8 cellular contexts compared by ENCODE assay signal in the genomic region with DNA sequence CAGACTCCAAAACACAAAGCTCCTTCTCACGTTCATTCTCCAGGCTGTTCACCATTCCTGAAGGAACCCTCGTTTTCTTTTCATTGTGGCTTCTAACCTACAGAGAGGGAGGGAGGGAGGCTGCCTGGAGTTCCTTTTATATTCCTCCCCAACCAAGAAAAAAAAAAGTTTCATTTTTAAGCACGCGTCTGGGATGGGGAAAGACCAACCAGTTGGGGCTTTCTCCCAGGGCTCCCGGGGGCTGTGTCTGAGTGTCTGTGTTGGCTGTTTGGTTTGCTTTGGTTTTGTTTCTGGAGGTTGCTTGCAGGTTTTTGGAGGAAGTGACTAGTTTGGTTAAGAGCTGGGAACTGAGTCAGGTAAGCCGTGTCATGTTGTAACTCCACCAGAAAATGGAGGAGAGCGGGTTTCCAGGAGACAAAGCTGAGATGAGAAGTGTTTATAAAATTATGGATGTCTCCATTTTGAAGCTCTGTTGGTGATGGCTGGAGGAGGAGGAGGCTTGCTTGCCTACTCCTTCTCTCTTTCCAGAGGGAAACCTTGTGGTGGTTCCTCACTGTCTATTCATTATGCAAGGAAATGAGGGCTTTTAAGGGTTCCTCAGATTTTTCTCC. TPM values are rescaled to one million over a fixed set of nuclear protein-coding genes. Genes with fewer than 3 reads are reported as not detected.
DNase-seq lines count a peak whose midpoint lies in the region; ATAC-seq and TF ChIP-seq lines count a peak whose summit lies in the region.

No MANE protein-coding gene starts in this region.

- peak overlapping the region; percentile 82 for H3K4me3 Mint-ChIP-seq in activated naive CD8-positive, alpha-beta T cell treated with anti-CD3 and anti-CD28 coated beads, Interleukin-2, amount 10 ng/mL, durations not matched to agents 7 days and 5 days
- H3K4me3 Mint-ChIP-seq in effector memory CD8-positive, alpha-beta T cell, result peak overlapping the region in 1 of 2 donors; percentile 77

- peaks cover 23% of the 10 kb centered on the region for H3K4me1 Mint-ChIP-seq in activated naive CD8-positive, alpha-beta T cell treated with anti-CD3 and anti-CD28 coated beads, Interleukin-2, amount 10 ng/mL, durations not matched to agents 7 days and 5 days
- peaks cover 5 to 7% of the 10 kb centered on the region in 2 donors for H3K4me1 Mint-ChIP-seq in effector memory CD8-positive, alpha-beta T cell (ENCODE audit: low read depth in 2 of 2)

- POLR2A ChIA-PET in activated naive CD8-positive, alpha-beta T cell treated with anti-CD3 and anti-CD28 coated beads, Interleukin-2, amount 10 ng/mL, durations not matched to agents 7 days and 5 days (lab: Charles Lee), result no interaction called here

- H2AFZ ChIP-seq in hepatocyte (peak overlapping the region; percentile 62), smooth muscle cell (ENCODE audit: low read depth) (peak overlapping the region; percentile 87)

- DNase-seq in Right ventricle myocardium superior (peak; percentile 40), Right ventricle myocardium inferior (ENCODE audit: missing footprints) (no peak), hepatocyte (ENCODE audit: low spot score) (peak; percentile 44), smooth muscle cell (lab: John Stamatoyannopoulos, UW; ENCODE audit: unreplicated experiment) (no peak), CD1c-positive myeloid dendritic cell (ENCODE audit: extremely low spot score) (no peak)
- DNase-seq in activated naive CD8-positive, alpha-beta T cell treated with anti-CD3 and anti-CD28 coated beads, Interleukin-2, amount 10 ng/mL, durations not matched to agents 7 days and 5 days, result no peak
- DNase-seq in effector memory CD8-positive, alpha-beta T cell, result no peak

- peaks cover 3% of the 10 kb centered on the region for H3K36me3 Mint-ChIP-seq in activated naive CD8-positive, alpha-beta T cell treated with anti-CD3 and anti-CD28 coated beads, Interleukin-2, amount 10 ng/mL, durations not matched to agents 7 days and 5 days
- peaks cover 21% of the 10 kb centered on the region for H3K36me3 Mint-ChIP-seq in effector memory CD8-positive, alpha-beta T cell (ENCODE audit: insufficient read depth)

- H3K9me2 ChIP-seq in hepatocyte (replicated peaks; ENCODE audit: insufficient read depth), result no peaks in the 10 kb centered on the region

- H3K9ac ChIP-seq in smooth muscle cell (ENCODE audit: low read depth), result peak overlapping the region; percentile 56

- no peaks in the 10 kb centered on the region for H3F3A ChIP-seq in smooth muscle cell (ENCODE audit: low read depth)

- H3K79me2 ChIP-seq in hepatocyte (peaks cover 67% of the 10 kb centered on the region), smooth muscle cell (ENCODE audit: low read depth) (peaks cover 75% of the 10 kb centered on the region)

- H3K4me2 ChIP-seq in hepatocyte (peak overlapping the region; percentile 90), smooth muscle cell (peak overlapping the region; percentile 93)

- H3K27ac ChIP-seq in hepatocyte (peak overlapping the region; percentile 96), smooth muscle cell (ENCODE audit: low read depth) (peak overlapping the region; percentile 68)

- H3K27me3 ChIP-seq in hepatocyte (no peaks in the 10 kb centered on the region), smooth muscle cell (ENCODE audit: low read depth) (no peaks in the 10 kb centered on the region)

- 10% methylated on average over 7 of the region's 7 CpGs for WGBS in hepatocyte (ENCODE audit: low lambda C conversion rate, missing lambda C conversion rate)
- WGBS in smooth muscle cell (ENCODE audit: low lambda C conversion rate), result 17% methylated on average over 7 of the region's 7 CpGs

- peaks cover 4% of the 10 kb centered on the region for H3K9me3 Mint-ChIP-seq in activated naive CD8-positive, alpha-beta T cell treated with anti-CD3 and anti-CD28 coated beads, Interleukin-2, amount 10 ng/mL, durations not matched to agents 7 days and 5 days
- peaks cover 0 to 7% of the 10 kb centered on the region in 2 donors for H3K9me3 Mint-ChIP-seq in effector memory CD8-positive, alpha-beta T cell

- H3K4me1 ChIP-seq in hepatocyte (ENCODE audit: insufficient read depth), result peaks cover 26% of the 10 kb centered on the region
- H3K4me1 ChIP-seq in smooth muscle cell (ENCODE audit: low read depth), result peaks cover 50% of the 10 kb centered on the region

- ATAC-seq in Right ventricle myocardium superior (ENCODE audit: poor library complexity) (no peak), Right ventricle myocardium inferior (no peak), HG03521 (IDR thresholded peaks at IDR 0.05; ENCODE audit: unreplicated experiment) (no peak)
- ATAC-seq in activated naive CD8-positive, alpha-beta T cell treated with anti-CD3 and anti-CD28 coated beads, Interleukin-2, amount 10 ng/mL, durations not matched to agents 7 days and 5 days (ENCODE audit: low read depth), result no peak
- no peak for ATAC-seq in effector memory CD8-positive, alpha-beta T cell (replicated peaks)

- H3K36me3 ChIP-seq in hepatocyte (replicated peaks; ENCODE audit: insufficient read depth, low read depth) (no peaks in the 10 kb centered on the region), smooth muscle cell (ENCODE audit: low read depth) (no peaks in the 10 kb centered on the region)

- H3K9me3 ChIP-seq in hepatocyte (ENCODE audit: low read depth), result no peaks in the 10 kb centered on the region
- no peaks in the 10 kb centered on the region for H3K9me3 ChIP-seq in smooth muscle cell (replicated peaks; ENCODE audit: low read depth)

- TF ChIP-seq CTCF in hepatocyte (IDR thresholded peaks at IDR 0.05; ENCODE audit: poor library complexity) (no peak), smooth muscle cell (IDR thresholded peaks at IDR 0.05; ENCODE audit: borderline replicate concordance, insufficient read depth, poor library complexity, severe bottlenecking) (no peak)

- H4K20me1 ChIP-seq in hepatocyte (ENCODE audit: insufficient read depth, poor library complexity, severe bottlenecking), result peaks cover 6% of the 10 kb centered on the region
- H4K20me1 ChIP-seq in smooth muscle cell (ENCODE audit: low read depth), result peaks cover 13% of the 10 kb centered on the region

- H3K4me3 ChIP-seq in hepatocyte, result peak overlapping the region; percentile 90
- peak overlapping the region; percentile 89 for H3K4me3 ChIP-seq in smooth muscle cell

- H3K27ac Mint-ChIP-seq in activated naive CD8-positive, alpha-beta T cell treated with anti-CD3 and anti-CD28 coated beads, Interleukin-2, amount 10 ng/mL, durations not matched to agents 7 days and 5 days, result no peak overlapping the region
- H3K27ac Mint-ChIP-seq in effector memory CD8-positive, alpha-beta T cell, result no peak overlapping the region

- intact Hi-C loops in Right ventricle myocardium superior (cut with DNase I), result no loop called here
- intact Hi-C loops in Right ventricle myocardium inferior (cut with DNase I), result loop anchor here (5.0 to 10.0 kb wide), 8 partner anchors 98 to 962 kb away; no protein-coding TSS in a partner anchor

- H3K27me3 Mint-ChIP-seq in activated naive CD8-positive, alpha-beta T cell treated with anti-CD3 and anti-CD28 coated beads, Interleukin-2, amount 10 ng/mL, durations not matched to agents 7 days and 5 days, result peaks cover 57% of the 10 kb centered on the region
- peaks cover 55 to 61% of the 10 kb centered on the region in 2 donors for H3K27me3 Mint-ChIP-seq in effector memory CD8-positive, alpha-beta T cell

RNA-seq across cellular contexts. Expression of a gene that starts 1.7 kb away (rescaled TPM):
- total RNA-seq in Right ventricle myocardium superior, result 21.2 TPM
- 21.1 TPM for total RNA-seq in Right ventricle myocardium inferior
- total RNA-seq in activated naive CD8-positive, alpha-beta T cell treated with anti-CD3 and anti-CD28 coated beads, Interleukin-2, amount 10 ng/mL, durations not matched to agents 7 days and 5 days, result under 1 TPM; 0.67 to 0.94 TPM
- 13.8 and 27.5 TPM in 2 replicates for total RNA-seq in hepatocyte
- 7.8 and 8.6 TPM in 2 replicates for polyA plus RNA-seq in hepatocyte
- total RNA-seq in smooth muscle cell, result 29.9 and 32.2 TPM in 2 replicates
- 9.1 and 9.3 TPM in 2 replicates for polyA plus RNA-seq in smooth muscle cell

Comparison
In these comparisons a context has a peak if more than half of its experiments do, and no peak if none do; other contexts are left out.
1. DNase-seq: peak in Right ventricle myocardium superior (single experiment) and hepatocyte (single experiment); none in Right ventricle myocardium inferior (single experiment), activated naive CD8-positive, alpha-beta T cell treated with anti-CD3 and anti-CD28 coated beads, Interleukin-2, amount 10 ng/mL, durations not matched to agents 7 days and 5 days (single experiment), smooth muscle cell (single experiment), effector memory CD8-positive, alpha-beta T cell (0 of 3) and CD1c-positive myeloid dendritic cell (single experiment).